ENCODE assay signal across 1 cellular context in genomic region chr10:119742988-119743646, GRCh38.
TF ChIP-seq lines count a peak whose summit lies in the region.

No MANE protein-coding gene starts in this region.

TF ChIP-seq in HepG2, 621 proteins besides CTCF, POLR2A, EP300 and RAD21 (continued from another document):
- TF ChIP-seq, protein P1, sequence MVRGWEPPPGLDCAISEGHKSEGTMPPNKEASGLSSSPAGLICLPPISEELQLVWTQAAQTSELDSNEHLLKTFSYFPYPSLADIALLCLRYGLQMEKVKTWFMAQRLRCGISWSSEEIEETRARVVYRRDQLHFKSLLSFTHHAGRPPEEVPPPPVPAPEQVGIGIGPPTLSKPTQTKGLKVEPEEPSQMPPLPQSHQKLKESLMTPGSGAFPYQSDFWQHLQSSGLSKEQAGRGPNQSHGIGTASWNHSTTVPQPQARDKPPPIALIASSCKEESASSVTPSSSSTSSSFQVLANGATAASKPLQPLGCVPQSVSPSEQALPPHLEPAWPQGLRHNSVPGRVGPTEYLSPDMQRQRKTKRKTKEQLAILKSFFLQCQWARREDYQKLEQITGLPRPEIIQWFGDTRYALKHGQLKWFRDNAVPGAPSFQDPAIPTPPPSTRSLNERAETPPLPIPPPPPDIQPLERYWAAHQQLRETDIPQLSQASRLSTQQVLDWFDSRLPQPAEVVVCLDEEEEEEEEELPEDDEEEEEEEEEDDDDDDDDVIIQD (CRISPR knock-in tag; IDR thresholded peaks at IDR 0.05; ENCODE audit: low read depth) = peak; percentile 70
- TF ChIP-seq POGK (CRISPR knock-in tag; conservative IDR thresholded peaks at IDR 0.05) (0 out of 2 replicates have a peak, but pooled peaks have one; percentile 38), REST (IDR thresholded peaks at IDR 0.05; ENCODE audit: borderline replicate concordance in 1 of 2, low read depth in 1 of 2, low read length in 2 of 2) (no peak), KMT2A (CRISPR knock-in tag; IDR thresholded peaks at IDR 0.05) (0 out of 2 replicates have a peak, but pooled peaks have one; percentile 29), ZFY (CRISPR knock-in tag; IDR thresholded peaks at IDR 0.05) (0 out of 2 replicates have a peak, but pooled peaks have one; percentile 27), ZNF558 (CRISPR knock-in tag; IDR thresholded peaks at IDR 0.05; ENCODE audit: borderline replicate concordance) (no peak), PHF21A (CRISPR knock-in tag; IDR thresholded peaks at IDR 0.05) (peak; percentile 61)
- TF ChIP-seq, protein P2, sequence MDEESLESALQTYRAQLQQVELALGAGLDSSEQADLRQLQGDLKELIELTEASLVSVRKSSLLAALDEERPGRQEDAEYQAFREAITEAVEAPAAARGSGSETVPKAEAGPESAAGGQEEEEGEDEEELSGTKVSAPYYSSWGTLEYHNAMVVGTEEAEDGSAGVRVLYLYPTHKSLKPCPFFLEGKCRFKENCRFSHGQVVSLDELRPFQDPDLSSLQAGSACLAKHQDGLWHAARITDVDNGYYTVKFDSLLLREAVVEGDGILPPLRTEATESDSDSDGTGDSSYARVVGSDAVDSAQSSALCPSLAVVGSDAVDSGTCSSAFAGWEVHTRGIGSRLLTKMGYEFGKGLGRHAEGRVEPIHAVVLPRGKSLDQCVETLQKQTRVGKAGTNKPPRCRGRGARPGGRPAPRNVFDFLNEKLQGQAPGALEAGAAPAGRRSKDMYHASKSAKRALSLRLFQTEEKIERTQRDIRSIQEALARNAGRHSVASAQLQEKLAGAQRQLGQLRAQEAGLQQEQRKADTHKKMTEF (CRISPR knock-in tag; IDR thresholded peaks at IDR 0.05) = peak; percentile 35; the same call in 1 of the 2 replicates
